ENCODE assay signal across 8 cellular contexts in the genomic region with DNA sequence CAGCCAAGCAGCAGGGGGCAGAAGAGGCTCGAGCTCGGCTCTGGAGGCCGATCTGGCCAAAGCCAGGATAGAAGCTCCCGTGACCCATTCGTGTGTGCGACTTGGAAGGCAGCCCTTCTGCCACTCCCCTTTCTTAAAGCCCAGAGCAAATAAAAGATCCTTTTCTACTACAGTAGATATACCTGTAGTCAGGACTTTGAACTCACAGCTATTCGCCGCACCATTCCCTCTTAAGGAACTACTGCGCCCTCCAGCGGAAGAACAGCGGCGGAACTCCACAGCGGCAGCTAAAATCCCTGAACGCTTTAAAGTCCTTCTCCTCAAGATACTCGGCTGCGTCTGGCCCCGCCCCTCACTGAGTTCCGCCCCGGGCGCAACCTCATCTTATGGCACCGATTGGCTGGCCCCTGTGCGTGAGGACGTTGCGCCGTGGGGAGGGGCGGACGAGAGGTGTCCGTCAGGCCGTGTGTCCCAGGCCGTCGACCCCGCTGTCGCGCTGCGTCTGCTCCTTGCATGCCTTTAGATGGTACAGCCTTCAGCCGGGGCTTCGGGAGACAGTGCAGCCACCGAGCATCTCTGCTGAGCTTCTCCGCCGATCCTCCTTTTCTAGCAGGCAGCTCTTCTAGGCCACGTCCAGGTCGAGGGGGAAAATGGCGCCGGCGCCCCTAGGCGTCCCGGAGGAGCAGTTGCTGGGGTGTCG. TPM values are rescaled to one million over a fixed set of nuclear protein-coding genes. Genes with fewer than 3 reads are reported as not detected.
DNase-seq lines count a peak whose midpoint lies in the region; ATAC-seq lines count a peak whose summit lies in the region.

A gene with protein sequence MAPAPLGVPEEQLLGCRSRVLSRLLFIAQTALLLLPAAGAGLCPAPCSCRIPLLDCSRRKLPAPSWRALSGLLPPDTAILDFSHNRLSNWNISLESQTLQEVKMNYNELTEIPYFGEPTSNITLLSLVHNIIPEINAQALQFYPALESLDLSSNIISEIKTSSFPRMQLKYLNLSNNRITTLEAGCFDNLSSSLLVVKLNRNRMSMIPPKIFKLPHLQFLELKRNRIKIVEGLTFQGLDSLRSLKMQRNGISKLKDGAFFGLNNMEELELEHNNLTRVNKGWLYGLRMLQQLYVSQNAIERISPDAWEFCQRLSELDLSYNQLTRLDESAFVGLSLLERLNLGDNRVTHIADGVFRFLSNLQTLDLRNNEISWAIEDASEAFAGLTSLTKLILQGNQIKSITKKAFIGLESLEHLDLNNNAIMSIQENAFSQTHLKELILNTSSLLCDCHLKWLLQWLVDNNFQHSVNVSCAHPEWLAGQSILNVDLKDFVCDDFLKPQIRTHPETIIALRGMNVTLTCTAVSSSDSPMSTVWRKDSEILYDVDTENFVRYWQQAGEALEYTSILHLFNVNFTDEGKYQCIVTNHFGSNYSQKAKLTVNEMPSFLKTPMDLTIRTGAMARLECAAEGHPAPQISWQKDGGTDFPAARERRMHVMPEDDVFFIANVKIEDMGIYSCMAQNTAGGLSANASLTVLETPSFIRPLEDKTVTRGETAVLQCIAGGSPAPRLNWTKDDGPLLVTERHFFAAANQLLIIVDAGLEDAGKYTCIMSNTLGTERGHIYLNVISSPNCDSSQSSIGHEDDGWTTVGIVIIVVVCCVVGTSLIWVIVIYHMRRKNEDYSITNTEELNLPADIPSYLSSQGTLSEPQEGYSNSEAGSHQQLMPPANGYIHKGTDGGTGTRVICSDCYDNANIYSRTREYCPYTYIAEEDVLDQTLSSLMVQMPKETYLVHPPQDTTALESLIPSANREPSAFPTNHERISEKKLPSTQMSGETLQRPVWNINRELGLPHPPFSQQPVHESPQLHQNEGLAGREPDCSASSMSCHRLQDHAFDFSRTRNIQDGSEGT (plus strand): TSS at position 442 of the 700 bp plus-strand sequence. CDS start 209 bp downstream, at position 651.

- H3K4me3 Mint-ChIP-seq in activated T-helper 1 cell treated with anti-CD3 and anti-CD28 coated beads, Interleukin-12 subunit alpha, Interleukin-12 subunit beta, Interleukin-2, Interleukin-4 antibody, amounts not matched to agents 30 ng/mL and 10 ng/mL and 1 ng/mL, durations not matched to agents 14 hours and 24 hours and 36 hours: peak within 1 kb of the TSS; percentile 98
- peak within 1 kb of the TSS; percentile 96 to 100 (median 99) for H3K4me3 Mint-ChIP-seq in naive B cell
- H3K4me3 Mint-ChIP-seq in stimulated activated memory B cell treated with anti-CD40 and anti-IgM and Interleukin-4, amounts not matched to agents 10 μg/mL and 1 μg/mL and 100 μg/mL, for 72 hours: peak within 1 kb of the TSS; percentile 98

- H2AFZ ChIP-seq in GM23248: peak within 1 kb of the TSS; percentile 90

- no peaks in the 10 kb centered on the region for H3K27me3 Mint-ChIP-seq in activated T-helper 1 cell treated with anti-CD3 and anti-CD28 coated beads, Interleukin-12 subunit alpha, Interleukin-12 subunit beta, Interleukin-2, Interleukin-4 antibody, amounts not matched to agents 30 ng/mL and 10 ng/mL and 1 ng/mL, durations not matched to agents 14 hours and 24 hours and 36 hours (ENCODE audit: insufficient read depth)
- H3K27me3 Mint-ChIP-seq in naive B cell: no peaks in the 10 kb centered on the region
- H3K27me3 Mint-ChIP-seq in stimulated activated memory B cell treated with anti-CD40 and anti-IgM and Interleukin-4, amounts not matched to agents 10 μg/mL and 1 μg/mL and 100 μg/mL, for 72 hours: no peaks in the 10 kb centered on the region

- no peaks in the 10 kb centered on the region for H3K36me3 ChIP-seq in GM23248 (ENCODE audit: low read depth)

- H3K27ac ChIP-seq in GM23248: peak within 1 kb of the TSS; percentile 93

- peak within 1 kb of the TSS; percentile 93 for H3K9ac ChIP-seq in GM23248

- H3K79me2 ChIP-seq in GM23248 (ENCODE audit: insufficient read depth): peaks cover 45% of the 10 kb centered on the region

- H3K4me1 Mint-ChIP-seq in activated T-helper 1 cell treated with anti-CD3 and anti-CD28 coated beads, Interleukin-12 subunit alpha, Interleukin-12 subunit beta, Interleukin-2, Interleukin-4 antibody, amounts not matched to agents 30 ng/mL and 10 ng/mL and 1 ng/mL, durations not matched to agents 14 hours and 24 hours and 36 hours (ENCODE audit: low read depth): peaks cover 25% of the 10 kb centered on the region
- H3K4me1 Mint-ChIP-seq in naive B cell: peaks cover 15 to 39% (median 16%) of the 10 kb centered on the region in 3 donors
- peaks cover 29% of the 10 kb centered on the region for H3K4me1 Mint-ChIP-seq in stimulated activated memory B cell treated with anti-CD40 and anti-IgM and Interleukin-4, amounts not matched to agents 10 μg/mL and 1 μg/mL and 100 μg/mL, for 72 hours

- in situ Hi-C loops in GM23248 (cut with MboI): no loop called here

- peaks cover 28% of the 10 kb centered on the region for H3K4me1 ChIP-seq in GM23248 (ENCODE audit: insufficient read depth)

- H4K20me1 ChIP-seq in GM23248 (ENCODE audit: insufficient read depth): no peaks in the 10 kb centered on the region

- DNase-seq in EH (ENCODE audit: low read depth): peak; percentile 98
- DNase-seq in GM23248: peak; percentile 99
- peak; percentile 98 to 99 for DNase-seq in Kasumi-1 (lab: John Stamatoyannopoulos, UW)
- peak; percentile 98 for DNase-seq in RKO (ENCODE audit: low spot score)
- DNase-seq in activated T-helper 1 cell treated with anti-CD3 and anti-CD28 coated beads, Interleukin-12 subunit alpha, Interleukin-12 subunit beta, Interleukin-2, Interleukin-4 antibody, amounts not matched to agents 30 ng/mL and 10 ng/mL and 1 ng/mL, durations not matched to agents 14 hours and 24 hours and 36 hours (ENCODE audit: low spot score): peak; percentile 97
- peak; percentile 97 for DNase-seq in fibroblast of gingiva (ENCODE audit: low read depth)
- DNase-seq in naive B cell: peak; percentile 96

- intact Hi-C loops in activated T-helper 1 cell treated with anti-CD3 and anti-CD28 coated beads, Interleukin-12 subunit alpha, Interleukin-12 subunit beta, Interleukin-2, Interleukin-4 antibody, amounts not matched to agents 30 ng/mL and 10 ng/mL and 1 ng/mL, durations not matched to agents 14 hours and 24 hours and 36 hours (cut with micrococcal nuclease): loop anchor here (2.0 to 10.0 kb wide), 17 partner anchors 116 to 1682 kb away; a partner anchor contains a TSS

- ATAC-seq in naive B cell (ENCODE audit: low read depth in 2 of 2): peak; percentile 91 to 93
- peak; percentile 99 for ATAC-seq in stimulated activated memory B cell treated with anti-CD40 and anti-IgM and Interleukin-4, amounts not matched to agents 10 μg/mL and 1 μg/mL and 100 μg/mL, for 72 hours

- 0 to 1% methylated on average over 48 of the region's 48 CpGs for WGBS in GM23248 (ENCODE audit: low coverage in 1 of 2, low lambda C conversion rate in 2 of 2, missing lambda C conversion rate in 2 of 2), 2 experiments

- H3K4me3 ChIP-seq in GM23248: peak within 1 kb of the TSS; percentile 92

- H3K9me3 ChIP-seq in GM23248 (ENCODE audit: low read depth): no peaks in the 10 kb centered on the region

- H3F3A ChIP-seq in GM23248 (ENCODE audit: insufficient read depth): peaks cover 17% of the 10 kb centered on the region

- H3K27me3 ChIP-seq in GM23248 (replicated peaks; ENCODE audit: insufficient read depth): no peaks in the 10 kb centered on the region

- H3K36me3 Mint-ChIP-seq in activated T-helper 1 cell treated with anti-CD3 and anti-CD28 coated beads, Interleukin-12 subunit alpha, Interleukin-12 subunit beta, Interleukin-2, Interleukin-4 antibody, amounts not matched to agents 30 ng/mL and 10 ng/mL and 1 ng/mL, durations not matched to agents 14 hours and 24 hours and 36 hours (ENCODE audit: low read depth): peaks cover 7% of the 10 kb centered on the region
- H3K36me3 Mint-ChIP-seq in naive B cell: no peaks in the 10 kb centered on the region
- H3K36me3 Mint-ChIP-seq in stimulated activated memory B cell treated with anti-CD40 and anti-IgM and Interleukin-4, amounts not matched to agents 10 μg/mL and 1 μg/mL and 100 μg/mL, for 72 hours: peaks cover 3% of the 10 kb centered on the region

- H3K9me2 ChIP-seq in GM23248 (ENCODE audit: insufficient read depth): no peaks in the 10 kb centered on the region

- H3K9me3 Mint-ChIP-seq in activated T-helper 1 cell treated with anti-CD3 and anti-CD28 coated beads, Interleukin-12 subunit alpha, Interleukin-12 subunit beta, Interleukin-2, Interleukin-4 antibody, amounts not matched to agents 30 ng/mL and 10 ng/mL and 1 ng/mL, durations not matched to agents 14 hours and 24 hours and 36 hours: no peaks in the 10 kb centered on the region
- no peaks in the 10 kb centered on the region for H3K9me3 Mint-ChIP-seq in naive B cell
- H3K9me3 Mint-ChIP-seq in stimulated activated memory B cell treated with anti-CD40 and anti-IgM and Interleukin-4, amounts not matched to agents 10 μg/mL and 1 μg/mL and 100 μg/mL, for 72 hours: no peaks in the 10 kb centered on the region

- peak within 1 kb of the TSS; percentile 94 for H3K4me2 ChIP-seq in GM23248 (ENCODE audit: unreplicated experiment)

- peak within 1 kb of the TSS; percentile 86 for H3K27ac Mint-ChIP-seq in activated T-helper 1 cell treated with anti-CD3 and anti-CD28 coated beads, Interleukin-12 subunit alpha, Interleukin-12 subunit beta, Interleukin-2, Interleukin-4 antibody, amounts not matched to agents 30 ng/mL and 10 ng/mL and 1 ng/mL, durations not matched to agents 14 hours and 24 hours and 36 hours
- H3K27ac Mint-ChIP-seq in naive B cell: peak within 1 kb of the TSS; percentile 95 to 98 (median 96)
- peak within 1 kb of the TSS; percentile 96 for H3K27ac Mint-ChIP-seq in stimulated activated memory B cell treated with anti-CD40 and anti-IgM and Interleukin-4, amounts not matched to agents 10 μg/mL and 1 μg/mL and 100 μg/mL, for 72 hours

RNA-seq across cellular contexts. Expression of the gene that starts here (rescaled TPM):
- total RNA-seq in GM23248 (2014; rRNA removed; shearing (Covaris generic)): 5.2 and 6.3 TPM in 2 replicates
- polyA plus RNA-seq in GM23248 (2016; fragmentation: Nextera tagmentation; extraction: Ambion mirVana): 3.7 and 4.1 TPM in 2 replicates
- 11.2 and 12.3 TPM in 2 replicates for total RNA-seq in activated T-helper 1 cell treated with anti-CD3 and anti-CD28 coated beads, Interleukin-12 subunit alpha, Interleukin-12 subunit beta, Interleukin-2, Interleukin-4 antibody, amounts not matched to agents 30 ng/mL and 10 ng/mL and 1 ng/mL, durations not matched to agents 14 hours and 24 hours and 36 hours
- polyA plus RNA-seq in naive B cell (ENCODE audit: low read depth in 6 of 6): 1 to 10 TPM; 1.2 to 9.8 (median 4.3) TPM

Comparison
In these comparisons a context has a peak if more than half of its experiments do, and no peak if none do; other contexts are left out.
1. Peak in every context shown above with its lines: DNase-seq, ATAC-seq, H3K4me3 ChIP-seq and H3K27ac ChIP-seq.